ENCODE assay signal across 8 cellular contexts in genomic region chr20:32521780-32522524, GRCh38.
DNase-seq lines count a peak whose midpoint lies in the region; ATAC-seq, FAIRE-seq and TF ChIP-seq lines count a peak whose summit lies in the region.

No MANE protein-coding gene starts in this region.

- H3K36me3 ChIP-seq in Panc1 (ENCODE audit: control insufficient read depth, insufficient read depth, low read length) (no peaks in the 10 kb centered on the region), neutrophil (no peaks in the 10 kb centered on the region), aorta (ENCODE audit: control insufficient read depth in 1 of 2, insufficient read depth in 2 of 2, low read length in 1 of 2) (no peaks in the 10 kb centered on the region)

- POLR2A ChIA-PET in Panc1 (lab: Charles Lee) = no interaction called here

- H3K27me3 ChIP-seq in Panc1 (ENCODE audit: control insufficient read depth, insufficient read depth, low read length) (no peaks in the 10 kb centered on the region), neutrophil (peaks cover 3% of the 10 kb centered on the region), aorta (ENCODE audit: control insufficient read depth in 1 of 2, insufficient read depth in 2 of 2, low read length in 1 of 2) (no peaks in the 10 kb centered on the region)

- H3K4me1 ChIP-seq in Panc1 (ENCODE audit: control insufficient read depth, insufficient read depth, low read length) (no peaks in the 10 kb centered on the region), neutrophil (ENCODE audit: control insufficient read depth in 1 of 2, insufficient read depth in 1 of 2, low read depth in 1 of 2, low read length in 1 of 2) (peaks cover 6% of the 10 kb centered on the region in 2 experiments), aorta (ENCODE audit: control insufficient read depth in 1 of 2, insufficient read depth in 2 of 2, low read length in 2 of 2) (no peaks in the 10 kb centered on the region)

- BruUV-seq in Panc1 (replicated peaks; lab: Mats Ljungman, UMichigan) = no TSS peak

- intact Hi-C loops in Panc1 (cut with micrococcal nuclease; ENCODE audit: unreplicated experiment) = loop anchor here (1.0 kb wide), 1 partner anchor 130 kb away; no protein-coding TSS in a partner anchor
- intact Hi-C loops in aorta (cut with DNase I) = loop anchor here (1.0 to 10.0 kb wide), 4 partner anchors 131 to 255 kb away; no protein-coding TSS in a partner anchor

- peak; percentile 92 for FAIRE-seq in HTR-8/SVneo (lab: Jason Lieb, UNC)

- H3K27ac ChIP-seq in Panc1 (ENCODE audit: low read length) (no peak overlapping the region), neutrophil (no peak overlapping the region), aorta (ENCODE audit: low read depth in 1 of 2, low read length in 2 of 2) (no peak overlapping the region)

- DNase-seq in DMS53 treated with DMSO at 0.1 percent for 48 hours (lab: John Stamatoyannopoulos, UW; ENCODE audit: unreplicated experiment) (peak; percentile 17), HTR-8/SVneo (ENCODE audit: insufficient read length, low spot score) (peak; percentile 90), Panc1 (ENCODE audit: low read depth, low spot score) (peak; percentile 30), fibroblast of pulmonary artery (ENCODE audit: low read depth) (peak; percentile 67), aorta (peak; percentile 75 to 87)
- DNase-seq in activated T-helper 9 cell treated with anti-CD3 and anti-CD28 coated beads, Interleukin-2, amount 50 U/mL, for 16 hours (ENCODE audit: low read depth) = peak; percentile 48

- in situ Hi-C loops in Panc1 (cut with HindIII; ENCODE audit: low pct_unique_long_range_greater_than_20kb, low sequenced_read_pairs) = no loop called here

- H3K4me3 ChIP-seq in Panc1 (ENCODE audit: low read depth in 2 of 2, low read length in 2 of 2) (no peak overlapping the region), fibroblast of pulmonary artery (replicated peaks; ENCODE audit: low read depth, low read length) (no peak overlapping the region), neutrophil (ENCODE audit: low read depth in 1 of 2, low read length in 1 of 2) (no peak overlapping the region), aorta (ENCODE audit: low read length in 2 of 2) (no peak overlapping the region)

- WGBS in aorta, 2 donors = 19 to 20% methylated on average over 15 of the region's 15 CpGs

- TF ChIP-seq CTCF in Panc1 (IDR thresholded peaks at IDR 0.05) (peak; percentile 88), fibroblast of pulmonary artery (IDR thresholded peaks at IDR 0.05; ENCODE audit: low read length, missing control alignments) (peak; percentile 89), neutrophil (IDR thresholded peaks at IDR 0.05) (peak; percentile 20)

- H3K9me3 ChIP-seq in Panc1 (ENCODE audit: control insufficient read depth, insufficient read depth, low read depth, low read length) (no peaks in the 10 kb centered on the region), neutrophil (no peaks in the 10 kb centered on the region), aorta (ENCODE audit: control insufficient read depth, low read length) (no peaks in the 10 kb centered on the region)

- ATAC-seq in Panc1 (peak; percentile 93), aorta (ENCODE audit: low FRiP score) (peak; percentile 77), HG03520 (IDR thresholded peaks at IDR 0.05; ENCODE audit: unreplicated experiment) (no peak)

- CTCF ChIA-PET in Panc1 (lab: Charles Lee) = interaction anchor here (0.6 to 2.9 kb wide), 5 partner anchors 71 to 256 kb away, joined by 3 to 25 read pairs (median 4); no protein-coding TSS in a partner anchor

Comparison
In these comparisons a context has a peak if more than half of its experiments do, and no peak if none do; other contexts are left out.
1. DNase-seq: peak in every context shown above with its lines; median percentile 90 in HTR-8/SVneo; 81 in aorta; 67 in fibroblast of pulmonary artery; 48 in activated T-helper 9 cell treated with anti-CD3 and anti-CD28 coated beads, Interleukin-2, amount 50 U/mL, for 16 hours; 30 in Panc1; 17 in DMS53 treated with DMSO at 0.1 percent for 48 hours.
2. CTCF ChIP-seq: peak in every context shown above with its lines; median percentile 89 in fibroblast of pulmonary artery; 88 in Panc1; 20 in neutrophil.